6 cellular contexts compared by ENCODE assay signal in genomic region chr7:129794461-129794860, GRCh38.
DNase-seq lines count a peak whose midpoint lies in the region; FAIRE-seq and TF ChIP-seq lines count a peak whose summit lies in the region.
"Not testable (repeated sequence)": the region's sequence is repeated elsewhere in the genome, so short reads cannot be mapped to it uniquely, and the experiment has no call there.

No MANE protein-coding gene starts in this region.

- H4K20me1 ChIP-seq in astrocyte (ENCODE audit: insufficient read depth, low read length) = not testable (repeated sequence)

- not testable (repeated sequence) for H3K18ac ChIP-seq in trophoblast cell (ENCODE audit: low read length)

- not testable (repeated sequence) for H3K23ac ChIP-seq in trophoblast cell (ENCODE audit: low read length)

- not testable (repeated sequence) for H3K79me2 ChIP-seq in astrocyte (ENCODE audit: insufficient read depth, low read length); trophoblast cell (ENCODE audit: control insufficient read depth, insufficient read depth, low read length, poor library complexity)

- H2BK5ac ChIP-seq in trophoblast cell (ENCODE audit: low read depth, low read length, poor library complexity) = not testable (repeated sequence)

- CTCF ChIA-PET in activated naive CD4-positive, alpha-beta T cell treated with anti-CD3 and anti-CD28 coated beads, Interleukin-2, amount 10 ng/mL, durations not matched to agents 7 days and 5 days (lab: Charles Lee) = not testable (repeated sequence)

- H3K27me3 Mint-ChIP-seq in activated naive CD4-positive, alpha-beta T cell treated with anti-CD3 and anti-CD28 coated beads, Interleukin-2, amount 10 ng/mL, durations not matched to agents 7 days and 5 days = peaks cover 38% of the 10 kb centered on the region
- peaks cover 41% of the 10 kb centered on the region for H3K27me3 Mint-ChIP-seq in astrocyte (ENCODE audit: low read depth, unreplicated experiment)
- not testable (repeated sequence) for H3K27me3 Mint-ChIP-seq in chondrocyte (ENCODE audit: low read depth)

- not testable (repeated sequence) for FAIRE-seq in astrocyte (lab: Jason Lieb, UNC); kidney (lab: Jason Lieb, UNC)

- not testable (repeated sequence) for H3K9me3 Mint-ChIP-seq in activated naive CD4-positive, alpha-beta T cell treated with anti-CD3 and anti-CD28 coated beads, Interleukin-2, amount 10 ng/mL, durations not matched to agents 7 days and 5 days; astrocyte (ENCODE audit: unreplicated experiment); chondrocyte (ENCODE audit: low read depth)

- WGBS in trophoblast cell (ENCODE audit: extremely low coverage, insufficient coverage, insufficient read length) = no CpG with 5 or more reads among the region's 9 CpGs
- WGBS in spleen, 5 donors = 85 to 95% (median 92%) methylated on average over 6 to 9 of the region's 9 CpGs

- not testable (repeated sequence) for TF ChIP-seq POLR2A in spleen (IDR thresholded peaks at IDR 0.05)

- H3K4me1 ChIP-seq in astrocyte (ENCODE audit: insufficient read depth, low read length); kidney (ENCODE audit: control insufficient read depth in 1 of 2, insufficient read depth in 1 of 2, low read depth in 1 of 2, low read length in 2 of 2); trophoblast cell (ENCODE audit: control insufficient read depth in 1 of 2, insufficient read depth in 2 of 2, low read length in 2 of 2); spleen: not testable (repeated sequence)

- H3K4me3 Mint-ChIP-seq in activated naive CD4-positive, alpha-beta T cell treated with anti-CD3 and anti-CD28 coated beads, Interleukin-2, amount 10 ng/mL, durations not matched to agents 7 days and 5 days; astrocyte (ENCODE audit: unreplicated experiment); chondrocyte (ENCODE audit: unreplicated experiment): not testable (repeated sequence)

- H3K4ac ChIP-seq in trophoblast cell (ENCODE audit: low read depth, low read length) = not testable (repeated sequence)

- H3K14ac ChIP-seq in trophoblast cell (ENCODE audit: low read length) = not testable (repeated sequence)

- intact Hi-C loops in kidney (cut with DNase I); spleen (cut with DNase I; ENCODE audit: low total_unique reads): not testable (repeated sequence)

- not testable (repeated sequence) for H3K4me2 ChIP-seq in astrocyte (ENCODE audit: low read length); trophoblast cell (ENCODE audit: low read length)

- not testable (repeated sequence) for H3K79me1 ChIP-seq in trophoblast cell (ENCODE audit: low read length)

- not testable (repeated sequence) for H4K12ac ChIP-seq in trophoblast cell (ENCODE audit: low read depth, low read length)

- peak overlapping the region; percentile 63 for H3K27ac Mint-ChIP-seq in activated naive CD4-positive, alpha-beta T cell treated with anti-CD3 and anti-CD28 coated beads, Interleukin-2, amount 10 ng/mL, durations not matched to agents 7 days and 5 days
- H3K27ac Mint-ChIP-seq in astrocyte (ENCODE audit: unreplicated experiment) = peak overlapping the region; percentile 12
- H3K27ac Mint-ChIP-seq in chondrocyte (ENCODE audit: unreplicated experiment) = not testable (repeated sequence)

- H2AFZ ChIP-seq in astrocyte (ENCODE audit: low read depth, low read length); trophoblast cell (ENCODE audit: insufficient read depth, low read length, poor library complexity): not testable (repeated sequence)

- not testable (repeated sequence) for H3K4me3 ChIP-seq in astrocyte (ENCODE audit: insufficient read depth, low read depth, low read length); kidney (ENCODE audit: low read length in 2 of 2); spleen
- peak overlapping the region; percentile 11 for H3K4me3 ChIP-seq in trophoblast cell (ENCODE audit: low read depth, low read length)

- not testable (repeated sequence) for H3K9me3 ChIP-seq in astrocyte (ENCODE audit: insufficient read depth, low read depth, low read length); kidney (ENCODE audit: control insufficient read depth in 1 of 2, low read length in 2 of 2); trophoblast cell (ENCODE audit: insufficient read depth, low read depth, low read length); spleen

- H3K27ac ChIP-seq in astrocyte (ENCODE audit: low read depth, low read length); kidney (ENCODE audit: low read depth in 2 of 2, low read length in 2 of 2); trophoblast cell (ENCODE audit: low read depth, low read length); spleen: not testable (repeated sequence)

- not testable (repeated sequence) for H4K8ac ChIP-seq in trophoblast cell (ENCODE audit: low read depth, low read length)

- TF ChIP-seq CTCF in astrocyte (IDR thresholded peaks at IDR 0.05; ENCODE audit: insufficient read depth, low read depth, low read length); chondrocyte (IDR thresholded peaks at IDR 0.05); kidney (IDR thresholded peaks at IDR 0.05; ENCODE audit: borderline replicate concordance, extremely low read depth, insufficient read depth); spleen (IDR thresholded peaks at IDR 0.05 in 8 of 11, conservative IDR thresholded peaks at IDR 0.05 in 3 of 11): not testable (repeated sequence)

- H3K36me3 ChIP-seq in astrocyte (ENCODE audit: insufficient read depth, low read length); kidney (ENCODE audit: control insufficient read depth in 1 of 2, insufficient read depth in 2 of 2, low read length in 2 of 2); trophoblast cell (ENCODE audit: control insufficient read depth in 1 of 2, insufficient read depth in 2 of 2, low read length in 2 of 2); spleen: not testable (repeated sequence)

- not testable (repeated sequence) for H2BK12ac ChIP-seq in trophoblast cell (ENCODE audit: low read length)

- DNase-seq in activated naive CD4-positive, alpha-beta T cell treated with anti-CD3 and anti-CD28 coated beads, Interleukin-2, amount 10 ng/mL, durations not matched to agents 7 days and 5 days; astrocyte (ENCODE audit: low read depth); trophoblast cell: not testable (repeated sequence)
- DNase-seq in chondrocyte (ENCODE audit: low spot score) (peak; percentile 55), kidney (peak; percentile 14), spleen (peak; percentile 54)

- not testable (repeated sequence) for H3K4me1 Mint-ChIP-seq in activated naive CD4-positive, alpha-beta T cell treated with anti-CD3 and anti-CD28 coated beads, Interleukin-2, amount 10 ng/mL, durations not matched to agents 7 days and 5 days; astrocyte (ENCODE audit: low read depth, unreplicated experiment); chondrocyte (ENCODE audit: low read depth)

- not testable (repeated sequence) for H3K36me3 Mint-ChIP-seq in activated naive CD4-positive, alpha-beta T cell treated with anti-CD3 and anti-CD28 coated beads, Interleukin-2, amount 10 ng/mL, durations not matched to agents 7 days and 5 days; astrocyte (ENCODE audit: low read depth, unreplicated experiment); chondrocyte (ENCODE audit: low read depth)

- H3K9ac ChIP-seq in astrocyte (ENCODE audit: low read length); kidney (ENCODE audit: low read length in 2 of 2); trophoblast cell (ENCODE audit: low read length): not testable (repeated sequence)

- not testable (repeated sequence) for H2BK120ac ChIP-seq in trophoblast cell (ENCODE audit: insufficient read depth, low read length, poor library complexity)

- not testable (repeated sequence) for H2AK5ac ChIP-seq in trophoblast cell (ENCODE audit: low read length)

- not testable (repeated sequence) for H3K27me3 ChIP-seq in astrocyte (ENCODE audit: insufficient read depth, low read length); trophoblast cell (ENCODE audit: insufficient read depth, low read length)
- H3K27me3 ChIP-seq in spleen (replicated peaks in 1 of 7) = peaks cover 0 to 20% (median 0%) of the 10 kb centered on the region in 7 donors

- H4K91ac ChIP-seq in trophoblast cell (ENCODE audit: low read depth, low read length) = not testable (repeated sequence)
